Comparison of ENCODE assay signal across 11 cellular contexts in genomic region chr6:143746202-143747119, GRCh38.
DNase-seq lines count a peak whose midpoint lies in the region; ATAC-seq and TF ChIP-seq lines count a peak whose summit lies in the region.
"Had no signal": no experiment of that assay in that cellular context is flagged by ENCODE, and none has a peak within 500 bp of the region (broad histone marks: within the 10 kb centered on the region; RNA-seq: fewer than 3 reads in every experiment).

No MANE protein-coding gene starts in this region.

- H2AFZ ChIP-seq in GM23248 = peak overlapping the region; percentile 62

- no peak for TF ChIP-seq CTCF in gastrocnemius medialis (IDR thresholded peaks at IDR 0.05 in 4 of 5, conservative IDR thresholded peaks at IDR 0.05 in 1 of 5)

- H3K9ac ChIP-seq in GM23248 (peak overlapping the region; percentile 8; the same call in 1 of the 2 replicates), iPS-18a (ENCODE audit: low read length) (peak overlapping the region; percentile 44)

- H3K79me2 ChIP-seq in GM23248 (ENCODE audit: insufficient read depth) = peaks cover 28% of the 10 kb centered on the region; the same call in 1 of the 2 replicates

- H3K27me3 Mint-ChIP-seq in activated T-helper 17 cell treated with anti-CD3 and anti-CD28 coated beads, Interleukin-2, amount 50 U/mL, for 72 hours = no peaks in the 10 kb centered on the region
- no peaks in the 10 kb centered on the region for H3K27me3 Mint-ChIP-seq in activated naive CD8-positive, alpha-beta T cell treated with anti-CD3 and anti-CD28 coated beads for 36 hours
- H3K27me3 Mint-ChIP-seq: stimulated activated naive CD8-positive, alpha-beta T cell treated with anti-CD3 and anti-CD28 coated beads, Interleukin-15, Interleukin-2, amounts not matched to agents 100 ng/mL and 50 ng/mL, for 24 hours had no signal

- H3K27ac Mint-ChIP-seq in activated T-helper 17 cell treated with anti-CD3 and anti-CD28 coated beads, Interleukin-2, amount 50 U/mL, for 72 hours = peak overlapping the region; percentile 47
- H3K27ac Mint-ChIP-seq in activated naive CD8-positive, alpha-beta T cell treated with anti-CD3 and anti-CD28 coated beads for 36 hours = no peak overlapping the region
- H3K27ac Mint-ChIP-seq: stimulated activated naive CD8-positive, alpha-beta T cell treated with anti-CD3 and anti-CD28 coated beads, Interleukin-15, Interleukin-2, amounts not matched to agents 100 ng/mL and 50 ng/mL, for 24 hours had no signal

- DNase-seq in GM23248 (no peak), gastrocnemius medialis (no peak), nucleus accumbens (lab: John Stamatoyannopoulos, UW) (no peak)
- no peak for DNase-seq in activated naive CD8-positive, alpha-beta T cell treated with anti-CD3 and anti-CD28 coated beads for 36 hours
- DNase-seq: stimulated activated CD4-positive, alpha-beta T cell treated with anti-CD3 and anti-CD28 coated beads, Interleukin-12 subunit alpha, Interleukin-12 subunit beta, amount 100 ng/mL, for 4 hours; T1000 had no signal

- H3K4me2 ChIP-seq in GM23248 (ENCODE audit: unreplicated experiment) = peak overlapping the region; percentile 22

- H3F3A ChIP-seq in GM23248 (ENCODE audit: insufficient read depth) = no peaks in the 10 kb centered on the region

- no peaks in the 10 kb centered on the region for H3K27me3 ChIP-seq in GM23248 (replicated peaks; ENCODE audit: insufficient read depth)
- no peaks in the 10 kb centered on the region for H3K27me3 ChIP-seq in iPS-18a (ENCODE audit: control insufficient read depth, insufficient read depth, low read length)
- H3K27me3 ChIP-seq in gastrocnemius medialis = no peaks in the 10 kb centered on the region

- H3K4me3 ChIP-seq in GM23248 = peak overlapping the region; percentile 13; the same call in 1 of the 2 replicates
- peak overlapping the region; percentile 18 for H3K4me3 ChIP-seq in iPS-18a (ENCODE audit: low read length)
- H3K4me3 ChIP-seq in gastrocnemius medialis = peak overlapping the region; percentile 1 to 19 (median 12)

- no peak for TF ChIP-seq POLR2A in gastrocnemius medialis (IDR thresholded peaks at IDR 0.05)

- H3K36me3 Mint-ChIP-seq in activated T-helper 17 cell treated with anti-CD3 and anti-CD28 coated beads, Interleukin-2, amount 50 U/mL, for 72 hours (ENCODE audit: low read depth) = peaks cover 12% of the 10 kb centered on the region
- peaks cover 1% of the 10 kb centered on the region for H3K36me3 Mint-ChIP-seq in activated naive CD8-positive, alpha-beta T cell treated with anti-CD3 and anti-CD28 coated beads for 36 hours

- H3K9me3 ChIP-seq in GM23248 (ENCODE audit: low read depth) (no peaks in the 10 kb centered on the region), iPS-18a (ENCODE audit: control insufficient read depth, low read depth, low read length) (no peaks in the 10 kb centered on the region), gastrocnemius medialis (no peaks in the 10 kb centered on the region)

- ATAC-seq in activated T-helper 17 cell treated with anti-CD3 and anti-CD28 coated beads, Interleukin-2, amount 50 U/mL, for 72 hours (replicated peaks) = no peak
- ATAC-seq in gastrocnemius medialis = no peak
- ATAC-seq in HG03521 (IDR thresholded peaks at IDR 0.05; ENCODE audit: unreplicated experiment) = no peak
- ATAC-seq in GM18870 (IDR thresholded peaks at IDR 0.05; ENCODE audit: unreplicated experiment) = no peak

- in situ Hi-C loops in GM23248 (cut with MboI) = no loop called here
- in situ Hi-C loops in gastrocnemius medialis (cut with MboI; ENCODE audit: low sequenced_read_pairs in 4 of 4) = no loop called here

- H3K4me1 ChIP-seq in GM23248 (ENCODE audit: insufficient read depth) (peaks cover 14% of the 10 kb centered on the region; the same call in 1 of the 2 replicates), iPS-18a (ENCODE audit: control insufficient read depth, low read depth, low read length) (peaks cover 86% of the 10 kb centered on the region), gastrocnemius medialis (peaks cover 40 to 48% of the 10 kb centered on the region in 2 donors)

- no peaks in the 10 kb centered on the region for H3K9me2 ChIP-seq in GM23248 (ENCODE audit: insufficient read depth)

- no peak overlapping the region for H3K27ac ChIP-seq in GM23248
- peak overlapping the region; percentile 86 for H3K27ac ChIP-seq in iPS-18a (ENCODE audit: low read length)
- peak overlapping the region in 2 of 4 donors; percentile 52 to 63 for H3K27ac ChIP-seq in gastrocnemius medialis

- H4K20me1 ChIP-seq in GM23248 (ENCODE audit: insufficient read depth) = no peaks in the 10 kb centered on the region

- 64 to 65% methylated on average over 12 of the region's 12 CpGs for WGBS in GM23248 (ENCODE audit: low coverage in 1 of 2, low lambda C conversion rate in 2 of 2, missing lambda C conversion rate in 2 of 2), 2 experiments

- intact Hi-C loops in gastrocnemius medialis (cut with DNase I; ENCODE audit: low total_unique reads) = no loop called here

- H3K9me3 Mint-ChIP-seq in activated T-helper 17 cell treated with anti-CD3 and anti-CD28 coated beads, Interleukin-2, amount 50 U/mL, for 72 hours = no peaks in the 10 kb centered on the region
- H3K9me3 Mint-ChIP-seq in activated naive CD8-positive, alpha-beta T cell treated with anti-CD3 and anti-CD28 coated beads for 36 hours = no peaks in the 10 kb centered on the region
- H3K9me3 Mint-ChIP-seq: stimulated activated naive CD8-positive, alpha-beta T cell treated with anti-CD3 and anti-CD28 coated beads, Interleukin-15, Interleukin-2, amounts not matched to agents 100 ng/mL and 50 ng/mL, for 24 hours had no signal

- H3K4me3 Mint-ChIP-seq in activated T-helper 17 cell treated with anti-CD3 and anti-CD28 coated beads, Interleukin-2, amount 50 U/mL, for 72 hours = no peak overlapping the region
- no peak overlapping the region for H3K4me3 Mint-ChIP-seq in activated naive CD8-positive, alpha-beta T cell treated with anti-CD3 and anti-CD28 coated beads for 36 hours
- H3K4me3 Mint-ChIP-seq: stimulated activated naive CD8-positive, alpha-beta T cell treated with anti-CD3 and anti-CD28 coated beads, Interleukin-15, Interleukin-2, amounts not matched to agents 100 ng/mL and 50 ng/mL, for 24 hours had no signal

- peaks cover 16% of the 10 kb centered on the region for H3K4me1 Mint-ChIP-seq in activated T-helper 17 cell treated with anti-CD3 and anti-CD28 coated beads, Interleukin-2, amount 50 U/mL, for 72 hours
- H3K4me1 Mint-ChIP-seq in activated naive CD8-positive, alpha-beta T cell treated with anti-CD3 and anti-CD28 coated beads for 36 hours = no peaks in the 10 kb centered on the region

- H3K36me3 ChIP-seq in GM23248 (ENCODE audit: low read depth) (no peaks in the 10 kb centered on the region), iPS-18a (ENCODE audit: control insufficient read depth, low read depth, low read length) (no peaks in the 10 kb centered on the region), gastrocnemius medialis (no peaks in the 10 kb centered on the region)
